ENCODE assay signal across 8 cellular contexts in genomic region chrX:41923257-41923924, GRCh38. TPM values are rescaled to one million over a fixed set of nuclear protein-coding genes. Genes with fewer than 3 reads are reported as not detected.
A peak's percentile ranks its signal among the peaks of the same experiment; 100 is the strongest.
DNase-seq lines count a peak whose midpoint lies in the region; ATAC-seq, FAIRE-seq and TF ChIP-seq lines count a peak whose summit lies in the region.

A gene with protein sequence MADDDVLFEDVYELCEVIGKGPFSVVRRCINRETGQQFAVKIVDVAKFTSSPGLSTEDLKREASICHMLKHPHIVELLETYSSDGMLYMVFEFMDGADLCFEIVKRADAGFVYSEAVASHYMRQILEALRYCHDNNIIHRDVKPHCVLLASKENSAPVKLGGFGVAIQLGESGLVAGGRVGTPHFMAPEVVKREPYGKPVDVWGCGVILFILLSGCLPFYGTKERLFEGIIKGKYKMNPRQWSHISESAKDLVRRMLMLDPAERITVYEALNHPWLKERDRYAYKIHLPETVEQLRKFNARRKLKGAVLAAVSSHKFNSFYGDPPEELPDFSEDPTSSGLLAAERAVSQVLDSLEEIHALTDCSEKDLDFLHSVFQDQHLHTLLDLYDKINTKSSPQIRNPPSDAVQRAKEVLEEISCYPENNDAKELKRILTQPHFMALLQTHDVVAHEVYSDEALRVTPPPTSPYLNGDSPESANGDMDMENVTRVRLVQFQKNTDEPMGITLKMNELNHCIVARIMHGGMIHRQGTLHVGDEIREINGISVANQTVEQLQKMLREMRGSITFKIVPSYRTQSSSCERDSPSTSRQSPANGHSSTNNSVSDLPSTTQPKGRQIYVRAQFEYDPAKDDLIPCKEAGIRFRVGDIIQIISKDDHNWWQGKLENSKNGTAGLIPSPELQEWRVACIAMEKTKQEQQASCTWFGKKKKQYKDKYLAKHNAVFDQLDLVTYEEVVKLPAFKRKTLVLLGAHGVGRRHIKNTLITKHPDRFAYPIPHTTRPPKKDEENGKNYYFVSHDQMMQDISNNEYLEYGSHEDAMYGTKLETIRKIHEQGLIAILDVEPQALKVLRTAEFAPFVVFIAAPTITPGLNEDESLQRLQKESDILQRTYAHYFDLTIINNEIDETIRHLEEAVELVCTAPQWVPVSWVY (minus strand): TSS chrX:41923554. CDS start chrX:41922988, 566 bp downstream.

- no peaks in the 10 kb centered on the region for H3K36me3 ChIP-seq in kidney epithelial cell (ENCODE audit: control insufficient read depth, insufficient read depth, low read length)

- no peak for TF ChIP-seq CTCF in kidney epithelial cell (IDR thresholded peaks at IDR 0.05; ENCODE audit: insufficient read depth, low read length, poor library complexity, severe bottlenecking)

- H3K27me3 ChIP-seq in kidney epithelial cell (ENCODE audit: control insufficient read depth, insufficient read depth, low read length): no peaks in the 10 kb centered on the region

- peak; percentile 57 for FAIRE-seq in GM19239 (lab: Jason Lieb, UNC)

- ATAC-seq in HG03439 (IDR thresholded peaks at IDR 0.05; ENCODE audit: unreplicated experiment): peak; percentile 86

- peak; percentile 34 to 59 for DNase-seq in AML-193 (lab: John Stamatoyannopoulos, UW)
- peak; percentile 49 for DNase-seq in GM19239 (ENCODE audit: insufficient read length, low spot score)
- DNase-seq in NCI-H510A (lab: John Stamatoyannopoulos, UW): peak; percentile 83
- DNase-seq in activated CD4-positive, alpha-beta T cell treated with anti-CD3 and anti-CD28 coated beads for 1 hour: peak; percentile 86
- peak; percentile 34 to 77 for DNase-seq in cerebellar nuclear complex (lab: John Stamatoyannopoulos, UW)
- peak; percentile 43 for DNase-seq in kidney epithelial cell (ENCODE audit: low read depth)
- peak; percentile 79 to 80 for DNase-seq in stimulated activated CD4-positive, alpha-beta T cell treated with anti-CD3 and anti-CD28 coated beads, Interleukin-15, amount 100 ng/mL, for 1 hour (ENCODE audit: low read depth in 1 of 2, low spot score in 1 of 2)

- H3K4me3 ChIP-seq in kidney epithelial cell (ENCODE audit: low read depth, low read length): peak within 1 kb of the TSS; percentile 77

RNA-seq across cellular contexts. Expression of the gene that starts here (rescaled TPM):
- total RNA-seq in kidney epithelial cell: 45.5 and 69.1 TPM in 2 replicates

Comparison
In these comparisons a context has a peak if more than half of its experiments do, and no peak if none do; other contexts are left out.
1. Peak in every context shown above with its lines: DNase-seq, ATAC-seq and H3K4me3 ChIP-seq.